In the genomic region with DNA sequence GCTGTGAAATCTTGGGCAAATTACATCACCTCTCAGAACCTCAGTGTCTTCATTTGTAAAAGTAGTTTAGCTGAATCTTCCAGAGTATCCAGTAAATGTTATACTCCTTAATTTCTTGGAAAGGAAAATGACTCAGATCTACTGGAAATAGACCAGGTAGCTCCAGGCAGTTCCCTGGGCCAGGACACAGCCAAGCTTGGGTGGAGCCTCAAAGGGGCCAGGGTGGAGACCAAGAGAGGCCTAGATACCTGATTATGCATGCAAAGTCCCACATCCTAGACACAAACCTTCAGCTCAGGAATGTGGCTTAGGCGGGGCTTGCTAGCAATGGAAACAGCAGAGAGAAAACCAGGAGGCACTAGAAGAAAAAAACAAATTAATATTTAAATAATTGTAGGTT, we compare ENCODE assay signal across 14 cellular contexts.
"Had no signal": no experiment of that assay in that cellular context is flagged by ENCODE, and none has a peak within 500 bp of the region (broad histone marks: within the 10 kb centered on the region; RNA-seq: fewer than 3 reads in every experiment).

No MANE protein-coding gene starts in this region.

- H2AFZ ChIP-seq: neural progenitor cell, parathyroid adenoma had no signal

- FAIRE-seq: endometrium, kidney had no signal

- H3K36me3 ChIP-seq: gastroesophageal sphincter, neural progenitor cell, vagina had no signal

- H3K36me3 Mint-ChIP-seq: activated naive CD8-positive, alpha-beta T cell treated with anti-CD3 and anti-CD28 coated beads, Interleukin-2, amount 10 ng/mL, durations not matched to agents 7 days and 5 days; neural progenitor cell had no signal

- H3K9ac ChIP-seq: neural progenitor cell, parathyroid adenoma had no signal

- H3K27me3 Mint-ChIP-seq: activated naive CD8-positive, alpha-beta T cell treated with anti-CD3 and anti-CD28 coated beads, Interleukin-2, amount 10 ng/mL, durations not matched to agents 7 days and 5 days had no signal

- H3K9me3 ChIP-seq: vagina had no signal

- H3K27me3 ChIP-seq: neural progenitor cell, vagina had no signal

- H3K27ac Mint-ChIP-seq: activated CD8-positive, alpha-beta T cell treated with anti-CD3 and anti-CD28 coated beads for 36 hours; activated naive CD8-positive, alpha-beta T cell treated with anti-CD3 and anti-CD28 coated beads, Interleukin-2, amount 10 ng/mL, durations not matched to agents 7 days and 5 days; activated T-cell treated with anti-CD3 and anti-CD28 coated beads, Interleukin-2, amount 50 U/mL, for 72 hours; neural progenitor cell had no signal

- H3K4me3 Mint-ChIP-seq: activated CD8-positive, alpha-beta T cell treated with anti-CD3 and anti-CD28 coated beads for 36 hours; activated naive CD8-positive, alpha-beta T cell treated with anti-CD3 and anti-CD28 coated beads, Interleukin-2, amount 10 ng/mL, durations not matched to agents 7 days and 5 days; activated T-cell treated with anti-CD3 and anti-CD28 coated beads, Interleukin-2, amount 50 U/mL, for 72 hours; neural progenitor cell had no signal

- H3K4me2 ChIP-seq: neural progenitor cell had no signal

- H3K79me2 ChIP-seq: parathyroid adenoma had no signal

- H3K27ac ChIP-seq: gastroesophageal sphincter, neural progenitor cell, parathyroid adenoma, vagina had no signal

- H3K9me3 Mint-ChIP-seq: activated naive CD8-positive, alpha-beta T cell treated with anti-CD3 and anti-CD28 coated beads, Interleukin-2, amount 10 ng/mL, durations not matched to agents 7 days and 5 days; activated T-cell treated with anti-CD3 and anti-CD28 coated beads, Interleukin-2, amount 50 U/mL, for 72 hours had no signal

- H3K4me3 ChIP-seq: gastroesophageal sphincter, neural progenitor cell, vagina had no signal

- H3K4me1 Mint-ChIP-seq: activated naive CD8-positive, alpha-beta T cell treated with anti-CD3 and anti-CD28 coated beads, Interleukin-2, amount 10 ng/mL, durations not matched to agents 7 days and 5 days; neural progenitor cell had no signal

- H3K4me1 ChIP-seq: gastroesophageal sphincter, neural progenitor cell, parathyroid adenoma, vagina had no signal

- DNase-seq: activated CD4-positive, alpha-beta T cell treated with anti-CD3 and anti-CD28 coated beads for 1 hour; activated CD8-positive, alpha-beta memory T cell treated with anti-CD3 and anti-CD28 coated beads, Interleukin-2, amount 50 U/mL, for 4 hours; activated CD8-positive, alpha-beta T cell treated with anti-CD3 and anti-CD28 coated beads for 36 hours; activated naive CD8-positive, alpha-beta T cell treated with anti-CD3 and anti-CD28 coated beads, Interleukin-2, amount 10 ng/mL, durations not matched to agents 7 days and 5 days; activated T-cell treated with anti-CD3 and anti-CD28 coated beads, Interleukin-2, amount 50 U/mL, for 72 hours; anterior cingulate cortex; kidney; retina; T-helper 2 cell had no signal
